Comparison of ENCODE assay signal across 14 cellular contexts in genomic region chr5:175133185-175133584, GRCh38.
"Had no signal": no experiment of that assay in that cellular context is flagged by ENCODE, and none has a peak within 500 bp of the region (broad histone marks: within the 10 kb centered on the region; RNA-seq: fewer than 3 reads in every experiment).

No MANE protein-coding gene starts in this region.

- H3K4me1 ChIP-seq: left lung, psoas muscle, spleen, transverse colon had no signal

- H3K4me3 ChIP-seq: left lung, psoas muscle, spleen, transverse colon had no signal

- H3K9me3 ChIP-seq: psoas muscle, transverse colon had no signal

- DNase-seq: activated CD4-positive, alpha-beta T cell treated with anti-CD3 and anti-CD28 coated beads for 1 hour; activated CD4-positive, alpha-beta T cell treated with anti-CD3 and anti-CD28 coated beads, Interleukin-2, amount 50 U/mL, for 48 hours; activated gamma-delta T cell treated with Interleukin-2 at 50 U/mL for 16 hours; activated naive CD8-positive, alpha-beta T cell treated with anti-CD3 and anti-CD28 coated beads for 36 hours; activated T-cell treated with anti-CD3 and anti-CD28 coated beads, Interleukin-2, amount 50 U/mL, for 4 hours; glutamatergic neuron; islet precursor cell; left lung; mesenchymal stem cell; psoas muscle; spleen; stimulated activated CD4-positive, alpha-beta T cell treated with anti-CD3 and anti-CD28 coated beads, Interleukin-1b, Interleukin-23, amount 100 ng/mL, for 48 hours; stimulated activated naive B cell treated with anti-CD40 and anti-IgM and Interleukin-4, amounts not matched to agents 10 μg/mL and 1 μg/mL and 100 μg/mL, for 72 hours; transverse colon had no signal

- H3K27ac ChIP-seq: left lung, psoas muscle, spleen, transverse colon had no signal

- H3K36me3 ChIP-seq: left lung, spleen, transverse colon had no signal

- H3K27me3 ChIP-seq: left lung, spleen, transverse colon had no signal
